ENCODE assay signal across 8 cellular contexts in the genomic region with DNA sequence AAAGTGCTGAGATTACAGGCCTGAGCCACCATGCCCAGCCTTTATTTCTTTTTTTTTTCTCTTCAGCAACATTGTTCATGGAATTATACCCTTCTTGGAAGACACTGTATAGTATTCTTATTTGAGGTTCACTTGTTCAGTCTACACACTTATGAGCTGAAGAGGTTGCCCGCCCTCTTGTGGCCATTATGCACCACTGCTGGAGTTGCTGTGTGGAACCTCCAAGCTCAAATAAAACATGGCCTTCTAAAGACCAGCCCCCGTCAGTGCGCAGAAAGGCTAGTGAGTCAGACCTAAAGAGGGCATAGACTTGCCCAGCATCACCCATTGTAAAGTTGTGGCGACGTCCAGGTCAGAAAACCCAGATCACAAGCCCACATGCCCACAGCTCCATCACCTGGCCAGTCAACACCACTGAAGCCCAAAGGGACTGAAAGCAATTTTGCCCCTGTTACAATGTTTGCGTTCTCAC. TPM values are rescaled to one million over a fixed set of nuclear protein-coding genes. Genes with fewer than 3 reads are reported as not detected.
DNase-seq lines count a peak whose midpoint lies in the region; ATAC-seq and TF ChIP-seq lines count a peak whose summit lies in the region.

No MANE protein-coding gene starts in this region.

- in situ Hi-C loops in gastrocnemius medialis (cut with MboI; ENCODE audit: low sequenced_read_pairs in 4 of 4) = loop anchor here in 1 of 4 donors (10.0 kb wide), 1 partner anchor 189 kb away; no protein-coding TSS in a partner anchor

- H3K4me3 Mint-ChIP-seq in T-helper 17 cell = no peak overlapping the region

- peak overlapping the region; percentile 52 for H3K4me2 ChIP-seq in HCT116 (ENCODE audit: low read length)
- H3K4me2 ChIP-seq in hepatocyte = no peak overlapping the region

- H3K27ac Mint-ChIP-seq in T-helper 17 cell = no peak overlapping the region

- no peaks in the 10 kb centered on the region for H3K36me3 ChIP-seq in HCT116 (ENCODE audit: control insufficient read depth in 1 of 2, insufficient read depth in 2 of 2, low read length in 2 of 2)
- H3K36me3 ChIP-seq in ascending aorta = peaks cover 16 to 19% of the 10 kb centered on the region in 2 donors
- H3K36me3 ChIP-seq in hepatocyte (replicated peaks; ENCODE audit: insufficient read depth, low read depth) = no peaks in the 10 kb centered on the region
- H3K36me3 ChIP-seq in gastrocnemius medialis = no peaks in the 10 kb centered on the region

- H3K4me1 ChIP-seq in HCT116 (ENCODE audit: control insufficient read depth in 1 of 2, insufficient read depth in 2 of 2, low read length in 2 of 2) (peaks cover 3 to 27% of the 10 kb centered on the region in 2 experiments; a peak in 3 of 4 replicates), ascending aorta (peaks cover 0 to 5% of the 10 kb centered on the region in 2 donors), hepatocyte (ENCODE audit: insufficient read depth) (no peaks in the 10 kb centered on the region), gastrocnemius medialis (no peaks in the 10 kb centered on the region)

- CTCF ChIA-PET in HCT116 (lab: Charles Lee) = interaction anchor here (0.6 to 3.0 kb wide), 34 partner anchors 9 to 646 kb away, joined by 3 to 94 read pairs (median 4); partner anchors contain the start of genes POMGNT1 and RAD54L

- DNase-seq in DMS79 (lab: John Stamatoyannopoulos, UW) = peak; percentile 61
- DNase-seq in HCT116 (ENCODE audit: low read depth, low spot score) = peak; percentile 87
- peak; percentile 69 for DNase-seq in NCI-H146 treated with DMSO at 0.1 percent for 48 hours (lab: John Stamatoyannopoulos, UW; ENCODE audit: unreplicated experiment)
- peak in 1 of 3 donors; percentile 31 for DNase-seq in T-helper 17 cell
- DNase-seq in ascending aorta (ENCODE audit: low spot score in 2 of 2) = peak in 1 of 2 donors; percentile 87
- DNase-seq in hepatocyte (ENCODE audit: low spot score) = peak; percentile 91
- DNase-seq in gastrocnemius medialis = peak; percentile 40 to 63

- H3K36me3 Mint-ChIP-seq in T-helper 17 cell (ENCODE audit: low read depth) = no peaks in the 10 kb centered on the region

- BruUV-seq in HCT116 (replicated peaks; lab: Mats Ljungman, UMichigan) = no TSS peak

- POLR2A ChIA-PET in HCT116 (lab: Charles Lee) = interaction anchor here (0.9 to 2.4 kb wide), 7 partner anchors 11 to 184 kb away, joined by 3 to 17 read pairs (median 5); no protein-coding TSS in a partner anchor

- TF ChIP-seq POLR2A in HCT116 (IDR thresholded peaks at IDR 0.05; ENCODE audit: borderline replicate concordance, extremely low read depth, insufficient read depth, insufficient read length) (no peak), gastrocnemius medialis (IDR thresholded peaks at IDR 0.05) (no peak)

- H3K9me2 ChIP-seq in HCT116 (ENCODE audit: insufficient read depth) = no peaks in the 10 kb centered on the region
- H3K9me2 ChIP-seq in hepatocyte (replicated peaks; ENCODE audit: insufficient read depth) = no peaks in the 10 kb centered on the region

- ATAC-seq in HCT116 = peak; percentile 95
- peak; percentile 94 for ATAC-seq in T-helper 17 cell
- peak; percentile 95 to 97 for ATAC-seq in gastrocnemius medialis
- ATAC-seq in HG03571 (IDR thresholded peaks at IDR 0.05; ENCODE audit: unreplicated experiment) = no peak

- peaks cover 6% of the 10 kb centered on the region for H3K27me3 Mint-ChIP-seq in T-helper 17 cell

- peak overlapping the region; percentile 15; the same call in 1 of the 2 replicates for H3K9ac ChIP-seq in HCT116 (ENCODE audit: low read length)

- no peaks in the 10 kb centered on the region for H3K79me2 ChIP-seq in HCT116 (ENCODE audit: insufficient read depth, low read length)
- no peaks in the 10 kb centered on the region for H3K79me2 ChIP-seq in hepatocyte

- H3K27ac ChIP-seq in HCT116 (ENCODE audit: low read depth, low read length) (peak overlapping the region; percentile 6; the same call in 1 of the 2 replicates), ascending aorta (peak overlapping the region in 1 of 2 donors; percentile 15), hepatocyte (no peak overlapping the region), gastrocnemius medialis (no peak overlapping the region)

- no peak overlapping the region; a peak in 1 of 4 replicates for H3K4me3 ChIP-seq in HCT116 (replicated peaks in 1 of 2; ENCODE audit: low read depth in 1 of 2, low read length in 2 of 2)
- H3K4me3 ChIP-seq in ascending aorta = no peak overlapping the region
- no peak overlapping the region for H3K4me3 ChIP-seq in hepatocyte
- H3K4me3 ChIP-seq in gastrocnemius medialis = no peak overlapping the region

- H3K4me1 Mint-ChIP-seq in T-helper 17 cell = peaks cover 4% of the 10 kb centered on the region

- no peaks in the 10 kb centered on the region for H3K27me3 ChIP-seq in HCT116 (ENCODE audit: insufficient read depth, low read length)
- no peaks in the 10 kb centered on the region for H3K27me3 ChIP-seq in ascending aorta
- H3K27me3 ChIP-seq in hepatocyte = no peaks in the 10 kb centered on the region
- no peaks in the 10 kb centered on the region for H3K27me3 ChIP-seq in gastrocnemius medialis

- H3K9me3 ChIP-seq in HCT116 (ENCODE audit: control insufficient read depth in 1 of 2, insufficient read depth in 1 of 2, low read depth in 1 of 2, low read length in 2 of 2) (no peaks in the 10 kb centered on the region), T-helper 17 cell (ENCODE audit: control insufficient read depth, low read length, poor library complexity, severe bottlenecking) (no peaks in the 10 kb centered on the region), ascending aorta (no peaks in the 10 kb centered on the region), hepatocyte (ENCODE audit: low read depth) (no peaks in the 10 kb centered on the region), gastrocnemius medialis (no peaks in the 10 kb centered on the region)

- RAD21 ChIA-PET in HCT116 (lab: Charles Lee; ENCODE audit: low non-redundant PET in 1 of 2, low total read pairs in 2 of 2, uncharacterized antibody in 2 of 2, unreplicated experiment in 2 of 2) = interaction anchor here (0.6 to 1.7 kb wide), 8 partner anchors 21 to 184 kb away, joined by 3 to 28 read pairs (median 4); no protein-coding TSS in a partner anchor

- H4K20me1 ChIP-seq in HCT116 (ENCODE audit: insufficient read depth) (no peaks in the 10 kb centered on the region), hepatocyte (ENCODE audit: insufficient read depth, poor library complexity, severe bottlenecking) (no peaks in the 10 kb centered on the region)

- TF ChIP-seq RAD21 in HCT116 (IDR thresholded peaks at IDR 0.05; ENCODE audit: low read depth) = peak; percentile 98

- intact Hi-C loops in HCT116 (cut with micrococcal nuclease) = loop anchor here (1.0 kb wide), 2 partner anchors 44 to 186 kb away; no protein-coding TSS in a partner anchor
- intact Hi-C loops in ascending aorta (cut with DNase I) = loop anchor here (1.0 to 2.0 kb wide), 3 partner anchors 21 to 186 kb away; partner anchors contain the start of gene LURAP1
- intact Hi-C loops in gastrocnemius medialis (cut with DNase I; ENCODE audit: low total_unique reads) = loop anchor here (1.0 kb wide), 1 partner anchor 186 kb away; no protein-coding TSS in a partner anchor

- H2AFZ ChIP-seq in HCT116 (ENCODE audit: low read depth, low read length, poor library complexity, severe bottlenecking) (peak overlapping the region; percentile 100), hepatocyte (peak overlapping the region; percentile 11)

- TF ChIP-seq CTCF in HCT116 (IDR thresholded peaks at IDR 0.05 in 2 of 3, conservative IDR thresholded peaks at IDR 0.05 in 1 of 3; ENCODE audit: borderline replicate concordance in 1 of 3, insufficient read depth in 1 of 3, low read depth in 2 of 3, low read length in 2 of 3) (peak; percentile 92 to 99 (median 98)), ascending aorta (IDR thresholded peaks at IDR 0.05) (peak; percentile 79 to 93 (median 91)), hepatocyte (IDR thresholded peaks at IDR 0.05; ENCODE audit: poor library complexity) (peak; percentile 97), gastrocnemius medialis (IDR thresholded peaks at IDR 0.05 in 4 of 5, conservative IDR thresholded peaks at IDR 0.05 in 1 of 5) (peak; percentile 82 to 95 (median 85))

- 15% methylated on average over 6 of the region's 6 CpGs for WGBS in hepatocyte (ENCODE audit: low lambda C conversion rate, missing lambda C conversion rate)

TF ChIP-seq in HCT116, 20 proteins besides CTCF, POLR2A, EP300 and RAD21:
- no peak for TF ChIP-seq TCF7L2 (IDR thresholded peaks at IDR 0.05; ENCODE audit: borderline replicate concordance, extremely low read depth, insufficient read depth, insufficient read length)
- peak; percentile 73 for TF ChIP-seq YY1 (IDR thresholded peaks at IDR 0.05; ENCODE audit: extremely low read depth, insufficient replicate concordance, low read depth, low read length)

RNA-seq across cellular contexts. Expression of gene LURAP1, which starts 20.4 kb away (rescaled TPM):
- total RNA-seq in HCT116 (2021; ENCODE audit: unreplicated experiment) (not detected), T-helper 17 cell (not detected), ascending aorta (7.2 TPM), hepatocyte (0.92 and 1.3 TPM in 2 replicates), gastrocnemius medialis (1 to 10 TPM in 1 of 4 donors, under 1 TPM in 2, not detected in 1; 0.39 to 1.9 (median 0.47) TPM)
- polyA plus RNA-seq in HCT116 (2012) = 0.07 and 0.23 TPM in 2 replicates
- 0.40 and 1.9 TPM in 2 replicates for polyA plus RNA-seq in hepatocyte

RNA-seq across cellular contexts. Expression of gene RAD54L, which starts 24.1 kb away (rescaled TPM):
- total RNA-seq in HCT116 (2021; ENCODE audit: unreplicated experiment) (28.9 TPM), T-helper 17 cell (under 1 TPM; 0.72 to 0.73 TPM), ascending aorta (not detected), hepatocyte (4.3 and 6.2 TPM in 2 replicates), gastrocnemius medialis (1 to 10 TPM in 1 of 4 donors, not detected in 3; 1.1 TPM)
- polyA plus RNA-seq in HCT116 (2012) = 26.6 and 28.6 TPM in 2 replicates
- polyA plus RNA-seq in hepatocyte = 4.2 and 4.9 TPM in 2 replicates

RNA-seq across cellular contexts. Expression of gene POMGNT1, which starts 25.3 kb away (rescaled TPM):
- 97.7 TPM for total RNA-seq in HCT116 (2021; ENCODE audit: unreplicated experiment)
- polyA plus RNA-seq in HCT116 (2012) = 71.8 and 73.8 TPM in 2 replicates
- total RNA-seq in T-helper 17 cell = 10 to 100 TPM; 33.8 to 39.3 TPM
- total RNA-seq in ascending aorta = 122 TPM
- total RNA-seq in hepatocyte = 48.0 and 52.3 TPM in 2 replicates
- polyA plus RNA-seq in hepatocyte = 60.4 and 70.8 TPM in 2 replicates
- 100 to 1,000 TPM in 1 of 4 donors, 10 to 100 TPM in 3; 66.2 to 107 (median 92.2) TPM for total RNA-seq in gastrocnemius medialis

RNA-seq across cellular contexts. Expression of gene P3R3URF, which starts 47.2 kb away (rescaled TPM):
- total RNA-seq in HCT116 (2021; ENCODE audit: unreplicated experiment) (not detected), T-helper 17 cell (not detected), ascending aorta (not detected), hepatocyte (not detected in 2 replicates), gastrocnemius medialis (not detected)
- polyA plus RNA-seq in HCT116 (2012) = not detected in 2 replicates
- not detected in 2 replicates for polyA plus RNA-seq in hepatocyte

RNA-seq across cellular contexts. Expression of gene TSPAN1, which starts 48.6 kb away (rescaled TPM):
- 9.9 TPM for total RNA-seq in HCT116 (2021; ENCODE audit: unreplicated experiment)
- polyA plus RNA-seq in HCT116 (2012) = 24.2 and 30.2 TPM in 2 replicates
- total RNA-seq in T-helper 17 cell = not detected
- 8.9 TPM for total RNA-seq in ascending aorta
- 32.1 and 33.4 TPM in 2 replicates for total RNA-seq in hepatocyte
- 69.5 and 69.8 TPM in 2 replicates for polyA plus RNA-seq in hepatocyte
- total RNA-seq in gastrocnemius medialis = 10 to 100 TPM in 1 of 4 donors, 1 to 10 TPM in 2, under 1 TPM in 1; 0.88 to 10.7 (median 6.0) TPM
